ENCODE assay signal across 18 cellular contexts in the genomic region with DNA sequence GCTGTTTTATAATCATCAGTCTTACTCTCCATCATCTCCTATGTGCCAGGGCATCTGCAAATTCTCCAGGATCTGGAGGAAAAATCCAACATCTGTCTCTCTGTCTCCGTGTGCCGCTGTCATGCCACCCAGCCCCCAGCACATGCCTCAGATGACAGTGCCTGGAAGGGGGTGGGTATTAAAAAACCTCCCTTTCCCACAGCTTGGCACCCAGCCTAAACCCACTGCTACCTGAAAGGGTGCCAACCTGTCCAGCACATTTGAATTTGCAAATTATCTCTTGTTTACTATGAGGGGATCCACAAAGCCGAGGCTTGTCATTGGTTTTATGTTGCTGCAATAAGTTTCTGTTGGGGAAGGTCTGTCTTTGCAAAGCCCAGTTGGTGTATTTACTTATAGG.
"Had no signal": no experiment of that assay in that cellular context is flagged by ENCODE, and none has a peak within 500 bp of the region (broad histone marks: within the 10 kb centered on the region; RNA-seq: fewer than 3 reads in every experiment).

No MANE protein-coding gene starts in this region.

- H2AFZ ChIP-seq: hepatocyte had no signal

- H3K4me2 ChIP-seq: hepatocyte had no signal

- DNase-seq: activated CD4-positive, alpha-beta T cell treated with anti-CD3 and anti-CD28 coated beads, Interleukin-2, amount 50 U/mL, for 4 hours; activated naive CD4-positive, alpha-beta T cell; activated naive CD8-positive, alpha-beta T cell treated with anti-CD3 and anti-CD28 coated beads for 36 hours; activated T-cell treated with anti-CD3 and anti-CD28 coated beads, Interleukin-2, amount 50 U/mL, for 1 hour; amniotic stem cell; dermis blood vessel endothelial cell; effector memory CD8-positive, alpha-beta T cell; ovary; psoas muscle; right cardiac atrium; stimulated activated CD4-positive, alpha-beta T cell treated with anti-CD3 and anti-CD28 coated beads, Interleukin-2, amount 100 ng/mL, for 24 hours; stimulated activated naive CD8-positive, alpha-beta T cell treated with anti-CD3 and anti-CD28 coated beads, Interleukin-15, Interleukin-2, amounts not matched to agents 100 U/mL and 50 U/mL, for 24 hours; substantia nigra had no signal

- H3K4me1 ChIP-seq: psoas muscle, tibial nerve had no signal

- H3K9me3 ChIP-seq: ovary, psoas muscle, tibial nerve had no signal

- H3K27me3 ChIP-seq: hepatocyte, ovary, tibial nerve had no signal

- FAIRE-seq: TTC549 had no signal

- H3K4me3 ChIP-seq: cardiac muscle cell, hepatocyte, ovary, psoas muscle, tibial nerve had no signal

- H3K36me3 ChIP-seq: cardiac muscle cell, ovary, tibial nerve had no signal

- ATAC-seq: activated T-helper 17 cell treated with anti-CD3 and anti-CD28 coated beads, Interleukin-2, amount 50 U/mL, for 72 hours; effector memory CD8-positive, alpha-beta T cell; psoas muscle; right cardiac atrium; stimulated activated naive CD8-positive, alpha-beta T cell treated with anti-CD3 and anti-CD28 coated beads, Interleukin-15, Interleukin-2, amounts not matched to agents 100 U/mL and 50 U/mL, for 24 hours had no signal

- H3K27ac ChIP-seq: cardiac muscle cell, hepatocyte, ovary, psoas muscle, tibial nerve had no signal

- H3K79me2 ChIP-seq: hepatocyte had no signal
